ENCODE assay signal across 8 cellular contexts in the genomic region with DNA sequence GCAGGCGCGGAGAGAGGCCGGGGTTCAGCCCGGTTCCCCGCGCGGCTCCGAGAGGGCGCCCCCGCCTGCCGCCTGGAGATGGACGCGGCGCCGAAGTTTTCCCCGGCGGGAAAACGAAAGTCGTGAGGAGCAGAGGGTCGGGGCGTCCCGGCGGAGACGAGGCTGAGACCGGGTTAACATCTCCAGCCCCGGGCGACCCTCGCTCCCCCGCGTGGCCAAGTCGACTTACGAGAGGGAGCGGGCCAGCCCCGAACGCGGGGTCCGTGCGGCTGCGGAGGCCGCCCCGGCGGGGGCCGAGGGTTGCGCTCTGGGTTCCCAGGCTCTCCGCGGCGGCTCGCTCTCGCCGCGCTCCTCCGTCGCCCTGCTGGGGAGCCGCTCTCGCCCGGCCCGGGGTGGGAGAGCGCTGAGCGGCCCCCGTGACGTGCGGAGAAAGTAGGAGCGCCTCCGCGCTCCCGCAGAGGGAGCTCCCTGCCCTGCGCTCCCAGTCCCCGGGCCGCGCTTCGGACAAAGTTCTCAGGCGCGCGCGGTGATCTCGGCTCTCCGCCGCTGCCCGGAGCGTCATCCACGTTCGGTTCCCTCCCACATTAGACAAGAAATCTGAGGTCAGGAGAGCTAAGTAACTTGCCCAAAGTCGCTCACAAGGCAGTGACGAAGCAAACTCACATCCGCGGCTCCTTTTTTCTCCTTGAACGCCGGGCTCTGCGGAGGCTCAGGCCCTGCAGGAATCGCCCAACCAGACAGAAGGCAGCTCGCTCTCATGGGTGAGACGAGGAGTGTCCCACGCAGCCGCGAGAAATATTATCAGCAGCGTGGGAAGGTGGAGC. TPM values are rescaled to one million over a fixed set of nuclear protein-coding genes. Genes with fewer than 3 reads are reported as not detected.
DNase-seq lines count a peak whose midpoint lies in the region; ATAC-seq, FAIRE-seq and TF ChIP-seq lines count a peak whose summit lies in the region.

No MANE protein-coding gene starts in this region.

- H3K27me3 ChIP-seq in BE2C, result peaks cover 59% of the 10 kb centered on the region
- peaks cover 6% of the 10 kb centered on the region for H3K27me3 ChIP-seq in left ventricle myocardium inferior (ENCODE audit: low read depth)

- peak; percentile 67 for ATAC-seq in SK-N-SH treated with all-trans-retinoic acid at 6 μM for 48 hours
- no peak for ATAC-seq in GM21423 (IDR thresholded peaks at IDR 0.05; ENCODE audit: unreplicated experiment)

- peak overlapping the region; percentile 92 for H3K27ac ChIP-seq in left ventricle myocardium inferior (replicated peaks)

- intact Hi-C loops in left ventricle myocardium inferior (cut with micrococcal nuclease), result no loop called here
- intact Hi-C loops in posterior cingulate gyrus (cut with DNase I), result no loop called here

- FAIRE-seq in H54 (lab: Jason Lieb, UNC), result no peak

- H3K36me3 ChIP-seq in BE2C (no peaks in the 10 kb centered on the region), left ventricle myocardium inferior (no peaks in the 10 kb centered on the region)

- H3K4me1 ChIP-seq in BE2C (no peaks in the 10 kb centered on the region), left ventricle myocardium inferior (peaks cover 49% of the 10 kb centered on the region)

- H3K4me3 ChIP-seq in BE2C (ENCODE audit: low read depth, low read length) (peak overlapping the region; percentile 42), left ventricle myocardium inferior (peak overlapping the region; percentile 88)

- no peak for TF ChIP-seq CTCF in BE2C (IDR thresholded peaks at IDR 0.05; ENCODE audit: low read depth, low read length)
- TF ChIP-seq CTCF in left ventricle myocardium inferior (IDR thresholded peaks at IDR 0.05; ENCODE audit: borderline replicate concordance), result peak; percentile 32

- H3K9me3 ChIP-seq in BE2C (no peaks in the 10 kb centered on the region), left ventricle myocardium inferior (replicated peaks) (no peaks in the 10 kb centered on the region)

- TF ChIP-seq POLR2A in H54 (IDR thresholded peaks at IDR 0.05; ENCODE audit: low read depth, low read length), result peak; percentile 44

- peak; percentile 30 for DNase-seq in BE2C
- no peak for DNase-seq in H54 (ENCODE audit: insufficient read length, low spot score)
- DNase-seq in amniotic stem cell (lab: John Stamatoyannopoulos, UW), result peak; percentile 56
- DNase-seq in left ventricle myocardium inferior, result peak; percentile 52
- peak in 8 of 10 donors; percentile 23 to 90 (median 44) for DNase-seq in posterior cingulate gyrus
- DNase-seq in COLO829 (ENCODE audit: low spot score), result no peak

TF ChIP-seq in SK-N-SH treated with all-trans-retinoic acid at 6 μM for 48 hours, 23 proteins besides CTCF, POLR2A, EP300 and RAD21:
- no peak for TF ChIP-seq ZNF70 (CRISPR knock-in tag; IDR thresholded peaks at IDR 0.05)
- TF ChIP-seq SNAI2 (CRISPR knock-in tag; IDR thresholded peaks at IDR 0.05), result no peak
- TF ChIP-seq ESRRG (CRISPR knock-in tag; IDR thresholded peaks at IDR 0.05), result no peak
- no peak for TF ChIP-seq ZNF565 (CRISPR knock-in tag; conservative IDR thresholded peaks at IDR 0.05; ENCODE audit: low read depth)
- no peak for TF ChIP-seq BACH2 (CRISPR knock-in tag; IDR thresholded peaks at IDR 0.05; ENCODE audit: borderline replicate concordance)
- no peak for TF ChIP-seq ZFP30 (CRISPR knock-in tag; IDR thresholded peaks at IDR 0.05)
- no peak for TF ChIP-seq ARNTL (CRISPR knock-in tag; IDR thresholded peaks at IDR 0.05; ENCODE audit: borderline replicate concordance, low read depth)
- TF ChIP-seq, protein P1, sequence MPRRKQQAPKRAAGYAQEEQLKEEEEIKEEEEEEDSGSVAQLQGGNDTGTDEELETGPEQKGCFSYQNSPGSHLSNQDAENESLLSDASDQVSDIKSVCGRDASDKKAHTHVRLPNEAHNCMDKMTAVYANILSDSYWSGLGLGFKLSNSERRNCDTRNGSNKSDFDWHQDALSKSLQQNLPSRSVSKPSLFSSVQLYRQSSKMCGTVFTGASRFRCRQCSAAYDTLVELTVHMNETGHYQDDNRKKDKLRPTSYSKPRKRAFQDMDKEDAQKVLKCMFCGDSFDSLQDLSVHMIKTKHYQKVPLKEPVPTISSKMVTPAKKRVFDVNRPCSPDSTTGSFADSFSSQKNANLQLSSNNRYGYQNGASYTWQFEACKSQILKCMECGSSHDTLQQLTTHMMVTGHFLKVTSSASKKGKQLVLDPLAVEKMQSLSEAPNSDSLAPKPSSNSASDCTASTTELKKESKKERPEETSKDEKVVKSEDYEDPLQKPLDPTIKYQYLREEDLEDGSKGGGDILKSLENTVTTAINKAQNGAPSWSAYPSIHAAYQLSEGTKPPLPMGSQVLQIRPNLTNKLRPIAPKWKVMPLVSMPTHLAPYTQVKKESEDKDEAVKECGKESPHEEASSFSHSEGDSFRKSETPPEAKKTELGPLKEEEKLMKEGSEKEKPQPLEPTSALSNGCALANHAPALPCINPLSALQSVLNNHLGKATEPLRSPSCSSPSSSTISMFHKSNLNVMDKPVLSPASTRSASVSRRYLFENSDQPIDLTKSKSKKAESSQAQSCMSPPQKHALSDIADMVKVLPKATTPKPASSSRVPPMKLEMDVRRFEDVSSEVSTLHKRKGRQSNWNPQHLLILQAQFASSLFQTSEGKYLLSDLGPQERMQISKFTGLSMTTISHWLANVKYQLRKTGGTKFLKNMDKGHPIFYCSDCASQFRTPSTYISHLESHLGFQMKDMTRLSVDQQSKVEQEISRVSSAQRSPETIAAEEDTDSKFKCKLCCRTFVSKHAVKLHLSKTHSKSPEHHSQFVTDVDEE (CRISPR knock-in tag; IDR thresholded peaks at IDR 0.05), result no peak

RNA-seq across cellular contexts. Expression of a gene that starts 1.1 kb away (rescaled TPM):
- polyA plus RNA-seq in BE2C (2012; ENCODE audit: insufficient read depth, insufficient read length, low read depth), result not detected
- 0.27 TPM for total RNA-seq in left ventricle myocardium inferior

Comparison
In these comparisons a context has a peak if more than half of its experiments do, and no peak if none do; other contexts are left out.
1. DNase-seq: peak in BE2C (single experiment), amniotic stem cell (single experiment), left ventricle myocardium inferior (single experiment) and posterior cingulate gyrus (8 of 10); none in H54 (single experiment) and COLO829 (single experiment).